Comparison of ENCODE assay signal across 9 cellular contexts in the genomic region with DNA sequence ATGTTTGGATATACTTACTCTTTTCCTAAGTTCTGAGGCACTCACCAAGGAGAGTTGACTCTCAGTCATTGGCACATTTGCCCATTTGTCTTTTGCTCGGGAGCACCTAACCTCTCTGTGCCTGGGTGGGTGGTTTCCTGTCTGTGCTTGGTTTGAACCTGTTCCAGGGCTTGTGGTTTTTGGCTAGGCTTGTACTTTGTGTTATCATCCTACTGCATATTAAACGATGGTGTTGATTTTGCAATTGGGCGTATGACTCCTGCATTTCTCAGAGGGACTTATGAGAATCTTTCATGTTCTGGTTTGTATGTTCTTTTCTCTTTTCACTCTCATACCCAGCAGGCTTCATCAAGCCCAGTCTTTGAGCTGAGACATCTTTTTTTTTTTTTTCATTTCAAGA.
DNase-seq lines count a peak whose midpoint lies in the region; ATAC-seq, FAIRE-seq and TF ChIP-seq lines count a peak whose summit lies in the region.
"Had no signal": no experiment of that assay in that cellular context is flagged by ENCODE, and none has a peak within 500 bp of the region (broad histone marks: within the 10 kb centered on the region; RNA-seq: fewer than 3 reads in every experiment).

No MANE protein-coding gene starts in this region.

- no peaks in the 10 kb centered on the region for H3K27me3 ChIP-seq in RWPE2 (ENCODE audit: insufficient read depth, poor library complexity, severe bottlenecking)
- H3K27me3 ChIP-seq: right lobe of liver had no signal

- peak overlapping the region; percentile 65 for H3K27ac ChIP-seq in RWPE2 (ENCODE audit: poor library complexity, severe bottlenecking)
- H3K27ac ChIP-seq: right lobe of liver had no signal

- TF ChIP-seq POLR2A in H54 (IDR thresholded peaks at IDR 0.05; ENCODE audit: low read depth, low read length), result no peak

- peak; percentile 80 for ATAC-seq in RWPE2 (ENCODE audit: low read depth)
- ATAC-seq in GM21825 (IDR thresholded peaks at IDR 0.05; ENCODE audit: unreplicated experiment), result no peak
- no peak for ATAC-seq in GM21515 (IDR thresholded peaks at IDR 0.05; ENCODE audit: unreplicated experiment)
- ATAC-seq in HG03175 (IDR thresholded peaks at IDR 0.05; ENCODE audit: unreplicated experiment), result no peak

- H3K4me3 ChIP-seq in RWPE2 (ENCODE audit: severe bottlenecking), result no peak overlapping the region
- H3K4me3 ChIP-seq: right lobe of liver had no signal

- H3K9me3 ChIP-seq in RWPE2 (ENCODE audit: severe bottlenecking), result no peaks in the 10 kb centered on the region
- H3K9me3 ChIP-seq: right lobe of liver had no signal

- peak; percentile 14 for DNase-seq in H54 (ENCODE audit: insufficient read length, low spot score)
- peak; percentile 90 for DNase-seq in RWPE2 (ENCODE audit: low spot score)
- DNase-seq in dermis blood vessel endothelial cell, result peak; percentile 86
- peak; percentile 9 to 15 for DNase-seq in stimulated activated CD4-positive, alpha-beta T cell treated with anti-CD3 and anti-CD28 coated beads, Interleukin-2, amount 100 ng/mL, for 48 hours
- no peak for DNase-seq in NK-92 (lab: John Stamatoyannopoulos, UW; ENCODE audit: unreplicated experiment)

- peak; percentile 96 for FAIRE-seq in H54 (lab: Jason Lieb, UNC)

- H3K4me1 ChIP-seq in RWPE2 (ENCODE audit: insufficient read depth, poor library complexity, severe bottlenecking), result peaks cover 40% of the 10 kb centered on the region
- H3K4me1 ChIP-seq: right lobe of liver had no signal

- no peaks in the 10 kb centered on the region for H3K36me3 ChIP-seq in RWPE2 (ENCODE audit: low read depth)
- H3K36me3 ChIP-seq: right lobe of liver had no signal

- no peak for TF ChIP-seq CTCF in RWPE2 (IDR thresholded peaks at IDR 0.05; ENCODE audit: poor library complexity, severe bottlenecking)
